13 cellular contexts compared by ENCODE assay signal in genomic region chr3:171862993-171863521, GRCh38. TPM values are rescaled to one million over a fixed set of nuclear protein-coding genes. Genes with fewer than 3 reads are reported as not detected.
A peak's percentile ranks its signal among the peaks of the same experiment; 100 is the strongest.
DNase-seq lines count a peak whose midpoint lies in the region; ATAC-seq and TF ChIP-seq lines count a peak whose summit lies in the region.
"Had no signal": no experiment of that assay in that cellular context is flagged by ENCODE, and none has a peak within 500 bp of the region (broad histone marks: within the 10 kb centered on the region; RNA-seq: fewer than 3 reads in every experiment).

No MANE protein-coding gene starts in this region.

- H3K27me3 ChIP-seq in lower lobe of right lung (ENCODE audit: low read depth) (no peaks in the 10 kb centered on the region), skeletal muscle tissue (ENCODE audit: control insufficient read depth in 3 of 3, insufficient read depth in 3 of 3, low read length in 3 of 3) (no peaks in the 10 kb centered on the region), stomach (no peaks in the 10 kb centered on the region)
- H3K27me3 ChIP-seq: hepatocyte had no signal

- H3K9me3 Mint-ChIP-seq in stimulated activated naive B cell treated with anti-CD40 and anti-IgM and Interleukin-4, amounts not matched to agents 10 μg/mL and 1 μg/mL and 100 μg/mL, for 72 hours: peaks cover 3% of the 10 kb centered on the region in 2 donors
- H3K9me3 Mint-ChIP-seq: memory B cell had no signal

- H3K4me3 ChIP-seq in cardiac fibroblast (replicated peaks in 1 of 2; ENCODE audit: low read depth in 2 of 2, low read length in 2 of 2) (no peak overlapping the region), lower lobe of right lung (peak overlapping the region; percentile 15), skeletal muscle tissue (ENCODE audit: low read length in 3 of 3) (peak overlapping the region in 2 of 3 donors; percentile 4 to 30), stomach (no peak overlapping the region)
- H3K4me3 ChIP-seq: hepatocyte had no signal

- intact Hi-C loops in lower lobe of right lung (cut with DNase I) (no loop called here), stomach (cut with DNase I; ENCODE audit: low total_unique reads) (no loop called here)

- H3K4me1 ChIP-seq in lower lobe of right lung (peaks cover 18% of the 10 kb centered on the region), skeletal muscle tissue (ENCODE audit: control insufficient read depth in 3 of 3, insufficient read depth in 3 of 3, low read length in 3 of 3) (peaks cover 0 to 8% (median 5%) of the 10 kb centered on the region in 3 donors), stomach (peaks cover 0 to 11% (median 8%) of the 10 kb centered on the region in 4 donors)

- no peak for TF ChIP-seq EP300 in stomach (IDR thresholded peaks at IDR 0.05)

- ATAC-seq in lower lobe of right lung: no peak
- no peak for ATAC-seq in stimulated activated naive B cell treated with anti-CD40 and anti-IgM and Interleukin-4, amounts not matched to agents 10 μg/mL and 1 μg/mL and 100 μg/mL, for 72 hours (replicated peaks)
- ATAC-seq: activated T-cell treated with anti-CD3 and anti-CD28 coated beads, Interleukin-2, amount 50 U/mL, for 4 hours had no signal

- no peaks in the 10 kb centered on the region for H3K36me3 Mint-ChIP-seq in stimulated activated naive B cell treated with anti-CD40 and anti-IgM and Interleukin-4, amounts not matched to agents 10 μg/mL and 1 μg/mL and 100 μg/mL, for 72 hours
- H3K36me3 Mint-ChIP-seq: memory B cell had no signal

- no peak overlapping the region for H3K4me3 Mint-ChIP-seq in stimulated activated naive B cell treated with anti-CD40 and anti-IgM and Interleukin-4, amounts not matched to agents 10 μg/mL and 1 μg/mL and 100 μg/mL, for 72 hours
- H3K4me3 Mint-ChIP-seq: activated T-cell treated with anti-CD3 and anti-CD28 coated beads, Interleukin-2, amount 50 U/mL, for 4 hours; memory B cell had no signal

- no peaks in the 10 kb centered on the region for H3K4me1 Mint-ChIP-seq in stimulated activated naive B cell treated with anti-CD40 and anti-IgM and Interleukin-4, amounts not matched to agents 10 μg/mL and 1 μg/mL and 100 μg/mL, for 72 hours
- H3K4me1 Mint-ChIP-seq: memory B cell had no signal

- H3K9me3 ChIP-seq in lower lobe of right lung (no peaks in the 10 kb centered on the region), skeletal muscle tissue (ENCODE audit: control insufficient read depth in 3 of 3, low read length in 3 of 3) (no peaks in the 10 kb centered on the region), stomach (no peaks in the 10 kb centered on the region)

- no peak overlapping the region for H3K27ac Mint-ChIP-seq in stimulated activated naive B cell treated with anti-CD40 and anti-IgM and Interleukin-4, amounts not matched to agents 10 μg/mL and 1 μg/mL and 100 μg/mL, for 72 hours
- H3K27ac Mint-ChIP-seq: memory B cell had no signal

- no peaks in the 10 kb centered on the region for H3K27me3 Mint-ChIP-seq in stimulated activated naive B cell treated with anti-CD40 and anti-IgM and Interleukin-4, amounts not matched to agents 10 μg/mL and 1 μg/mL and 100 μg/mL, for 72 hours
- H3K27me3 Mint-ChIP-seq: memory B cell had no signal

- DNase-seq in M059J (ENCODE audit: low read depth) (peak; percentile 50), cardiac fibroblast (ENCODE audit: low read depth in 2 of 2) (peak; percentile 77 to 85), lower lobe of right lung (no peak), stomach (no peak), GM19238 (ENCODE audit: insufficient read length, low spot score) (no peak)
- DNase-seq in stimulated activated naive B cell treated with anti-CD40 and anti-IgM and Interleukin-4, amounts not matched to agents 10 μg/mL and 1 μg/mL and 100 μg/mL, for 72 hours: no peak
- DNase-seq: activated T-cell treated with anti-CD3 and anti-CD28 coated beads, Interleukin-2, amount 50 U/mL, for 4 hours; COR-L47; NCI-H2029 treated with DMSO at 0.1 percent for 48 hours had no signal

- 45 to 68% (median 61%) methylated on average over 11 of the region's 11 CpGs for WGBS in stomach, 5 donors

- H3K27ac ChIP-seq in lower lobe of right lung (no peak overlapping the region), skeletal muscle tissue (ENCODE audit: low read depth, low read length) (no peak overlapping the region), stomach (peak overlapping the region in 1 of 5 donors; percentile 31)
- H3K27ac ChIP-seq: hepatocyte, KMS-11 had no signal

- H3K36me3 ChIP-seq in lower lobe of right lung (no peaks in the 10 kb centered on the region), skeletal muscle tissue (ENCODE audit: control insufficient read depth in 3 of 3, insufficient read depth in 3 of 3, low read length in 3 of 3) (no peaks in the 10 kb centered on the region), stomach (no peaks in the 10 kb centered on the region)

- H3K9ac ChIP-seq in skeletal muscle tissue (ENCODE audit: low read depth in 1 of 3, low read length in 3 of 3): no peak overlapping the region
- H3K9ac ChIP-seq: KMS-11 had no signal

- TF ChIP-seq CTCF in cardiac fibroblast (IDR thresholded peaks at IDR 0.05; ENCODE audit: low read depth, low read length) (no peak), lower lobe of right lung (IDR thresholded peaks at IDR 0.05) (no peak), stomach (IDR thresholded peaks at IDR 0.05) (no peak)

- TF ChIP-seq POLR2A in stomach (IDR thresholded peaks at IDR 0.05): no peak

RNA-seq across cellular contexts. Expression of gene TMEM212, which starts 19.9 kb away (rescaled TPM):
- total RNA-seq in M059J (2014; rRNA removed; shearing (Covaris generic)): not detected in 2 replicates
- 5.2 TPM for total RNA-seq in lower lobe of right lung
- total RNA-seq in skeletal muscle tissue: not detected
- not detected for total RNA-seq in stomach
- not detected for polyA plus RNA-seq in stomach
- total RNA-seq: activated T-cell treated with anti-CD3 and anti-CD28 coated beads, Interleukin-2, amount 50 U/mL, for 4 hours; hepatocyte had no signal
- polyA plus RNA-seq: hepatocyte had no signal

RNA-seq across cellular contexts. Expression of gene PLD1, which starts 52.8 kb away (rescaled TPM):
- 7.6 and 7.8 TPM in 2 replicates for total RNA-seq in M059J (2014; rRNA removed; shearing (Covaris generic))
- total RNA-seq in lower lobe of right lung (27.7 TPM), skeletal muscle tissue (31.3 TPM), stomach (10 to 100 TPM in 4 of 5 donors, 1 to 10 TPM in 1; 7.6 to 43.0 (median 25.1) TPM)
- 1 to 10 TPM; 3.4 to 9.5 (median 8.6) TPM for polyA plus RNA-seq in stomach

Comparison
In these comparisons a context has a peak if more than half of its experiments do, and no peak if none do; other contexts are left out.
1. DNase-seq: peak in M059J (single experiment) and cardiac fibroblast (2 of 2); none in lower lobe of right lung (single experiment), stomach (single experiment), stimulated activated naive B cell treated with anti-CD40 and anti-IgM and Interleukin-4, amounts not matched to agents 10 μg/mL and 1 μg/mL and 100 μg/mL, for 72 hours (single experiment) and GM19238 (single experiment).
2. H3K4me3 ChIP-seq: peak in lower lobe of right lung (single experiment) and skeletal muscle tissue (2 of 3); none in cardiac fibroblast (0 of 2) and stomach (0 of 4).